14 cellular contexts compared by ENCODE assay signal in genomic region chr5:180172447-180173197, GRCh38. TPM values are rescaled to one million over a fixed set of nuclear protein-coding genes. Genes with fewer than 3 reads are reported as not detected.
DNase-seq lines count a peak whose midpoint lies in the region; ATAC-seq and TF ChIP-seq lines count a peak whose summit lies in the region.
"Had no signal": no experiment of that assay in that cellular context is flagged by ENCODE, and none has a peak within 500 bp of the region (broad histone marks: within the 10 kb centered on the region; RNA-seq: fewer than 3 reads in every experiment).

No MANE protein-coding gene starts in this region.

- H3K9me3 ChIP-seq in esophagus muscularis mucosa, result no peaks in the 10 kb centered on the region
- H3K9me3 ChIP-seq in neuronal stem cell (replicated peaks in 1 of 2; ENCODE audit: control insufficient read depth in 2 of 2, insufficient read depth in 1 of 2, low read depth in 1 of 2, low read length in 2 of 2), result no peaks in the 10 kb centered on the region
- H3K9me3 ChIP-seq in endodermal cell (ENCODE audit: control insufficient read depth, low read length), result no peaks in the 10 kb centered on the region
- H3K9me3 ChIP-seq: stomach had no signal

- peak overlapping the region; percentile 99 for H3K14ac ChIP-seq in neuronal stem cell (ENCODE audit: low read length)

- peak overlapping the region; percentile 88 for H2BK5ac ChIP-seq in neuronal stem cell (ENCODE audit: low read length)

- peak overlapping the region; percentile 30 for H4K91ac ChIP-seq in neuronal stem cell (ENCODE audit: low read depth, low read length, poor library complexity)

- no peaks in the 10 kb centered on the region for H3K36me3 Mint-ChIP-seq in stimulated activated naive B cell treated with anti-CD40 and anti-IgM and Interleukin-4, amounts not matched to agents 10 μg/mL and 1 μg/mL and 100 μg/mL, for 72 hours
- no peaks in the 10 kb centered on the region for H3K36me3 Mint-ChIP-seq in endodermal cell (ENCODE audit: low read depth)
- H3K36me3 Mint-ChIP-seq: activated naive CD8-positive, alpha-beta T cell treated with anti-CD3 and anti-CD28 coated beads for 36 hours; naive thymus-derived CD4-positive, alpha-beta T cell had no signal

- ATAC-seq in stimulated activated naive B cell treated with anti-CD40 and anti-IgM and Interleukin-4, amounts not matched to agents 10 μg/mL and 1 μg/mL and 100 μg/mL, for 72 hours (replicated peaks), result no peak
- ATAC-seq in esophagus mucosa, result no peak
- ATAC-seq: effector memory CD8-positive, alpha-beta T cell; naive thymus-derived CD4-positive, alpha-beta T cell had no signal

- TF ChIP-seq POLR2A in esophagus muscularis mucosa (IDR thresholded peaks at IDR 0.05; ENCODE audit: low read depth), result no peak

- no peak overlapping the region for H2AFZ ChIP-seq in neuronal stem cell (ENCODE audit: low read length)

- no peaks in the 10 kb centered on the region for H3K9me3 Mint-ChIP-seq in stimulated activated naive B cell treated with anti-CD40 and anti-IgM and Interleukin-4, amounts not matched to agents 10 μg/mL and 1 μg/mL and 100 μg/mL, for 72 hours
- no peaks in the 10 kb centered on the region for H3K9me3 Mint-ChIP-seq in endodermal cell
- H3K9me3 Mint-ChIP-seq: activated naive CD8-positive, alpha-beta T cell treated with anti-CD3 and anti-CD28 coated beads for 36 hours; effector memory CD8-positive, alpha-beta T cell had no signal

- no peak overlapping the region for H3K4ac ChIP-seq in neuronal stem cell (ENCODE audit: low read length)

- peak overlapping the region; percentile 34 to 70 (median 56) for H3K27ac ChIP-seq in esophagus muscularis mucosa (replicated peaks in 1 of 4)
- H3K27ac ChIP-seq in neuronal stem cell (replicated peaks; ENCODE audit: low read length), result no peak overlapping the region
- no peak overlapping the region for H3K27ac ChIP-seq in endodermal cell (ENCODE audit: low read depth, low read length)
- H3K27ac ChIP-seq: stomach had no signal

- H3K27me3 ChIP-seq in esophagus muscularis mucosa, result peaks cover 0 to 47% (median 2%) of the 10 kb centered on the region in 4 donors
- no peaks in the 10 kb centered on the region for H3K27me3 ChIP-seq in neuronal stem cell (ENCODE audit: control insufficient read depth in 3 of 3, insufficient read depth in 3 of 3, low read depth in 1 of 3, low read length in 3 of 3)
- no peaks in the 10 kb centered on the region for H3K27me3 ChIP-seq in endodermal cell (ENCODE audit: control insufficient read depth, insufficient read depth, low read length, poor library complexity, severe bottlenecking)

- H3K27me3 Mint-ChIP-seq in stimulated activated naive B cell treated with anti-CD40 and anti-IgM and Interleukin-4, amounts not matched to agents 10 μg/mL and 1 μg/mL and 100 μg/mL, for 72 hours, result peaks cover 12 to 15% of the 10 kb centered on the region in 2 donors
- no peaks in the 10 kb centered on the region for H3K27me3 Mint-ChIP-seq in endodermal cell (ENCODE audit: insufficient read depth)

- no peaks in the 10 kb centered on the region for H3K4me1 Mint-ChIP-seq in stimulated activated naive B cell treated with anti-CD40 and anti-IgM and Interleukin-4, amounts not matched to agents 10 μg/mL and 1 μg/mL and 100 μg/mL, for 72 hours
- peaks cover 2% of the 10 kb centered on the region for H3K4me1 Mint-ChIP-seq in endodermal cell
- H3K4me1 Mint-ChIP-seq: activated naive CD8-positive, alpha-beta T cell treated with anti-CD3 and anti-CD28 coated beads for 36 hours; naive thymus-derived CD4-positive, alpha-beta T cell had no signal

- DNase-seq in G401 (ENCODE audit: low spot score) (peak; percentile 77), NCI-H345 (lab: John Stamatoyannopoulos, UW) (peak; percentile 85), esophagus muscularis mucosa (ENCODE audit: extremely low spot score) (no peak), neuronal stem cell (ENCODE audit: low spot score) (no peak), SW480 (ENCODE audit: low spot score) (no peak), endodermal cell (no peak)
- DNase-seq in stimulated activated naive B cell treated with anti-CD40 and anti-IgM and Interleukin-4, amounts not matched to agents 10 μg/mL and 1 μg/mL and 100 μg/mL, for 72 hours, result no peak
- DNase-seq: activated CD8-positive, alpha-beta memory T cell treated with anti-CD3 and anti-CD28 coated beads for 24 hours; activated naive CD8-positive, alpha-beta T cell treated with anti-CD3 and anti-CD28 coated beads for 36 hours; effector memory CD8-positive, alpha-beta T cell; naive thymus-derived CD4-positive, alpha-beta T cell; stomach; T-helper 1 cell had no signal

- no peak overlapping the region for H3K27ac Mint-ChIP-seq in stimulated activated naive B cell treated with anti-CD40 and anti-IgM and Interleukin-4, amounts not matched to agents 10 μg/mL and 1 μg/mL and 100 μg/mL, for 72 hours
- H3K27ac Mint-ChIP-seq in endodermal cell, result no peak overlapping the region
- H3K27ac Mint-ChIP-seq: activated naive CD8-positive, alpha-beta T cell treated with anti-CD3 and anti-CD28 coated beads for 36 hours; effector memory CD8-positive, alpha-beta T cell; naive thymus-derived CD4-positive, alpha-beta T cell had no signal

- TF ChIP-seq CTCF in esophagus muscularis mucosa (IDR thresholded peaks at IDR 0.05) (no peak), endodermal cell (conservative IDR thresholded peaks at IDR 0.05) (no peak)

- no peak for TF ChIP-seq EP300 in esophagus muscularis mucosa (IDR thresholded peaks at IDR 0.05)

- peak overlapping the region; percentile 41 for H2BK120ac ChIP-seq in neuronal stem cell (ENCODE audit: low read depth, low read length)

- H2BK12ac ChIP-seq in neuronal stem cell (ENCODE audit: low read length), result no peak overlapping the region

- H3K9ac ChIP-seq in neuronal stem cell (ENCODE audit: low read depth, low read length, poor library complexity) (peak overlapping the region; percentile 70), endodermal cell (ENCODE audit: extremely low read depth, low read length, poor library complexity, severe bottlenecking) (no peak overlapping the region)

- H3K4me3 Mint-ChIP-seq in stimulated activated naive B cell treated with anti-CD40 and anti-IgM and Interleukin-4, amounts not matched to agents 10 μg/mL and 1 μg/mL and 100 μg/mL, for 72 hours, result no peak overlapping the region
- no peak overlapping the region for H3K4me3 Mint-ChIP-seq in endodermal cell
- H3K4me3 Mint-ChIP-seq: activated naive CD8-positive, alpha-beta T cell treated with anti-CD3 and anti-CD28 coated beads for 36 hours; effector memory CD8-positive, alpha-beta T cell; naive thymus-derived CD4-positive, alpha-beta T cell had no signal

- peaks cover 6 to 38% (median 30%) of the 10 kb centered on the region in 4 donors for H3K4me1 ChIP-seq in esophagus muscularis mucosa
- peaks cover 12% of the 10 kb centered on the region in 2 donors for H3K4me1 ChIP-seq in neuronal stem cell (ENCODE audit: control insufficient read depth in 2 of 2, insufficient read depth in 1 of 2, low read depth in 1 of 2, low read length in 2 of 2)
- no peaks in the 10 kb centered on the region for H3K4me1 ChIP-seq in endodermal cell (ENCODE audit: control insufficient read depth, insufficient read depth, low read length)

- in situ Hi-C loops in G401 (cut with HindIII; ENCODE audit: low sequenced_read_pairs), result no loop called here

- no peaks in the 10 kb centered on the region for H3K79me1 ChIP-seq in neuronal stem cell (ENCODE audit: low read depth, low read length)

- no peak overlapping the region for H2BK15ac ChIP-seq in neuronal stem cell (ENCODE audit: low read length)

- H3K18ac ChIP-seq in neuronal stem cell (ENCODE audit: low read length), result peak overlapping the region; percentile 4

- H2AK5ac ChIP-seq in neuronal stem cell (ENCODE audit: low read depth, low read length), result peak overlapping the region; percentile 86

- intact Hi-C loops in esophagus muscularis mucosa (cut with DNase I), result no loop called here

- H3K4me3 ChIP-seq in esophagus muscularis mucosa (no peak overlapping the region), neuronal stem cell (ENCODE audit: low read length in 2 of 2) (no peak overlapping the region), endodermal cell (ENCODE audit: low read length) (no peak overlapping the region)
- H3K4me3 ChIP-seq: stomach had no signal

- H3K36me3 ChIP-seq in esophagus muscularis mucosa, result no peaks in the 10 kb centered on the region
- H3K36me3 ChIP-seq in neuronal stem cell (replicated peaks in 1 of 2; ENCODE audit: control insufficient read depth in 2 of 2, insufficient read depth in 2 of 2, low read length in 2 of 2), result no peaks in the 10 kb centered on the region
- H3K36me3 ChIP-seq in endodermal cell (ENCODE audit: control insufficient read depth, insufficient read depth, low read length), result no peaks in the 10 kb centered on the region
- H3K36me3 ChIP-seq: stomach had no signal

- H4K8ac ChIP-seq in neuronal stem cell (ENCODE audit: low read depth, low read length), result no peak overlapping the region

- peak overlapping the region; percentile 89 for H3K23ac ChIP-seq in neuronal stem cell (ENCODE audit: low read depth, low read length, poor library complexity)

- no peak overlapping the region for H3K4me2 ChIP-seq in neuronal stem cell (ENCODE audit: insufficient read depth, low read length, poor library complexity, severe bottlenecking)

- 73% methylated on average over 10 of the region's 11 CpGs for WGBS in esophagus muscularis mucosa
- WGBS in neuronal stem cell (ENCODE audit: extremely low coverage in 2 of 2, insufficient read length in 2 of 2, insufficient replicate concordance in 1 of 2), 2 donors, result no CpG with 5 or more reads among the region's 11 CpGs
- WGBS in endodermal cell (ENCODE audit: insufficient coverage in 1 of 2, insufficient read length in 1 of 2), 2 experiments, result 89 to 93% methylated on average over 7 to 11 of the region's 11 CpGs

RNA-seq across cellular contexts. Expression of gene RASGEF1C, which starts 36.4 kb away (rescaled TPM):
- 0.18 TPM in 1 of 2 replicates, not detected in the other for total RNA-seq in G401 (2014; rRNA removed; shearing (Covaris generic))
- 1 to 10 TPM; 1.2 to 3.1 (median 2.5) TPM for total RNA-seq in esophagus muscularis mucosa
- polyA plus RNA-seq in neuronal stem cell (2013, experiment 1 of 2), result 1.6 TPM
- polyA plus RNA-seq in neuronal stem cell (2013, experiment 2 of 2), result 1.2 TPM
- total RNA-seq in esophagus mucosa, result not detected
- total RNA-seq in endodermal cell, result under 1 TPM; 0.62 to 0.75 TPM
- 1.2 TPM for polyA plus RNA-seq in endodermal cell (2013, experiment 1 of 2)
- 2.2 TPM for polyA plus RNA-seq in endodermal cell (2013, experiment 2 of 2)
- total RNA-seq: activated naive CD8-positive, alpha-beta T cell treated with anti-CD3 and anti-CD28 coated beads for 36 hours; naive thymus-derived CD4-positive, alpha-beta T cell had no signal
- polyA plus RNA-seq: naive thymus-derived CD4-positive, alpha-beta T cell had no signal

Comparison
In these comparisons a context has a peak if more than half of its experiments do, and no peak if none do; other contexts are left out.
1. DNase-seq: peak in G401 (single experiment) and NCI-H345 (single experiment); none in esophagus muscularis mucosa (single experiment), neuronal stem cell (single experiment), SW480 (single experiment), stimulated activated naive B cell treated with anti-CD40 and anti-IgM and Interleukin-4, amounts not matched to agents 10 μg/mL and 1 μg/mL and 100 μg/mL, for 72 hours (single experiment) and endodermal cell (single experiment).
2. H3K27ac ChIP-seq: peak in esophagus muscularis mucosa (4 of 4); none in neuronal stem cell (single experiment) and endodermal cell (single experiment).